10 cellular contexts compared by ENCODE assay signal in genomic region chr19:33214621-33215020, GRCh38. TPM values are rescaled to one million over a fixed set of nuclear protein-coding genes. Genes with fewer than 3 reads are reported as not detected.
DNase-seq lines count a peak whose midpoint lies in the region; ATAC-seq and TF ChIP-seq lines count a peak whose summit lies in the region.
"Had no signal": no experiment of that assay in that cellular context is flagged by ENCODE, and none has a peak within 500 bp of the region (broad histone marks: within the 10 kb centered on the region; RNA-seq: fewer than 3 reads in every experiment).

No MANE protein-coding gene starts in this region.

- H3K27ac Mint-ChIP-seq in activated naive CD4-positive, alpha-beta T cell treated with anti-CD3 and anti-CD28 coated beads, Interleukin-2, amount 50 U/mL, for 72 hours = peak overlapping the region in 1 of 2 donors; percentile 80
- H3K27ac Mint-ChIP-seq: T-helper 17 cell had no signal

- H3K36me3 ChIP-seq in H7 (replicated peaks; ENCODE audit: control insufficient read depth, insufficient read depth, low read length) = no peaks in the 10 kb centered on the region

- no peaks in the 10 kb centered on the region for H3K27me3 ChIP-seq in H7 (ENCODE audit: control insufficient read depth, insufficient read depth, low read length)

- TF ChIP-seq CTCF in AG04449 (IDR thresholded peaks at IDR 0.05; ENCODE audit: insufficient read depth, low read length, missing control alignments) = peak; percentile 22

- H3K9me3 Mint-ChIP-seq in activated naive CD4-positive, alpha-beta T cell treated with anti-CD3 and anti-CD28 coated beads, Interleukin-2, amount 50 U/mL, for 72 hours = no peaks in the 10 kb centered on the region

- CTCF ChIA-PET in AG04449 (lab: Yijun Ruan, JAX) = interaction anchor here (0.6 to 2.1 kb wide), 5 partner anchors 9 to 779 kb away, joined by 3 to 8 read pairs (median 4); partner anchors contain the start of gene SLC7A10

- ATAC-seq in activated naive CD4-positive, alpha-beta T cell treated with anti-CD3 and anti-CD28 coated beads, Interleukin-2, amount 50 U/mL, for 72 hours = no peak
- no peak for ATAC-seq in HG02759 (IDR thresholded peaks at IDR 0.05; ENCODE audit: unreplicated experiment)
- ATAC-seq: T-helper 17 cell had no signal

- POLR2A ChIA-PET in AG04449 (lab: Yijun Ruan, JAX) = no interaction called here

- H3K4me3 ChIP-seq in AG04449 (ENCODE audit: low read depth, low read length) (no peak overlapping the region), H7 (ENCODE audit: insufficient read depth, low read depth, low read length) (no peak overlapping the region)

- DNase-seq in AG04449 (ENCODE audit: low read depth, low spot score) (no peak), H7 (peak; percentile 89), OCI-M1 (lab: John Stamatoyannopoulos, UW) (peak; percentile 34), fibroblast of peridontal ligament (ENCODE audit: extremely low read depth) (peak; percentile 12), epidermal melanocyte (ENCODE audit: insufficient read length, low spot score) (no peak), NCI-H2081 (lab: John Stamatoyannopoulos, UW) (no peak)
- no peak for DNase-seq in activated naive CD4-positive, alpha-beta T cell treated with anti-CD3 and anti-CD28 coated beads, Interleukin-2, amount 50 U/mL, for 72 hours (ENCODE audit: low spot score in 2 of 2)
- DNase-seq: T-helper 17 cell had no signal

- H3K36me3 Mint-ChIP-seq in activated naive CD4-positive, alpha-beta T cell treated with anti-CD3 and anti-CD28 coated beads, Interleukin-2, amount 50 U/mL, for 72 hours = no peaks in the 10 kb centered on the region

RNA-seq across cellular contexts. Expression of gene SLC7A10, which starts 11.0 kb away (rescaled TPM):
- total RNA-seq in H7 (2014; rRNA removed; shearing (Covaris generic)) = 2.4 and 3.0 TPM in 2 replicates
- total RNA-seq in activated naive CD4-positive, alpha-beta T cell treated with anti-CD3 and anti-CD28 coated beads, Interleukin-2, amount 50 U/mL, for 72 hours = not detected
- total RNA-seq: myocyte, T-helper 17 cell had no signal

RNA-seq across cellular contexts. Expression of gene LRP3, which starts 20.5 kb away (rescaled TPM):
- total RNA-seq in H7 (2014; rRNA removed; shearing (Covaris generic)) = 54.8 and 57.7 TPM in 2 replicates
- total RNA-seq in activated naive CD4-positive, alpha-beta T cell treated with anti-CD3 and anti-CD28 coated beads, Interleukin-2, amount 50 U/mL, for 72 hours = under 1 TPM in 1 of 2 donors, not detected in 1; 0.82 TPM

Comparison
In these comparisons a context has a peak if more than half of its experiments do, and no peak if none do; other contexts are left out.
1. DNase-seq: peak in H7 (single experiment), OCI-M1 (single experiment) and fibroblast of peridontal ligament (single experiment); none in AG04449 (single experiment), activated naive CD4-positive, alpha-beta T cell treated with anti-CD3 and anti-CD28 coated beads, Interleukin-2, amount 50 U/mL, for 72 hours (0 of 2), epidermal melanocyte (single experiment) and NCI-H2081 (0 of 2).
2. RNA of gene LRP3, which starts 20.5 kb away (total RNA-seq): 54.8 to 57.7 TPM in H7; 0.82 TPM in activated naive CD4-positive, alpha-beta T cell treated with anti-CD3 and anti-CD28 coated beads, Interleukin-2, amount 50 U/mL, for 72 hours; every median in the first group is over 10 times any median in the second.